1 cellular context compared by ENCODE assay signal in the genomic region with DNA sequence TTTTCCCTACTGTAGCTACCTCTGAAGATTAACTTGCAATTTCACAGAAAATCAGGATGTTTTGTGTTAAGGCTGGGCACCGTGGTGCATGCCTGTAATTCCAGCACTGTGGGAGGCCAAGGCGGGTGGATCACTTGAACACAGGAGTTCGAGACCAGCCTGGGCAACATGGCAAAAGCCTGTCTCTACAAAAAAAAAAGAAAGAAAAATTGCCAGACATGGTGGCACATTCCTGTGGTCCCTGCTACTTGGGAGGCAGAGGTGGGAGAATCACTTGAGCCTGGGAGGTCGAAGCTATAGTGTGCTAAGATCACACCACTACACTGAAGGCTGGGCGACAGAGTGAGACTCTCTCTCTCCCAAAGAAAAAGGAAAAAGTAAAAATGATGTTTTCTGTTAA.
TF ChIP-seq lines count a peak whose summit lies in the region.

No MANE protein-coding gene starts in this region.

TF ChIP-seq in WTC11, 78 proteins besides CTCF, POLR2A, EP300 and RAD21 (continued from another document):
- no peak for TF ChIP-seq AR (CRISPR knock-in tag; IDR thresholded peaks at IDR 0.05)
- TF ChIP-seq, protein P1, sequence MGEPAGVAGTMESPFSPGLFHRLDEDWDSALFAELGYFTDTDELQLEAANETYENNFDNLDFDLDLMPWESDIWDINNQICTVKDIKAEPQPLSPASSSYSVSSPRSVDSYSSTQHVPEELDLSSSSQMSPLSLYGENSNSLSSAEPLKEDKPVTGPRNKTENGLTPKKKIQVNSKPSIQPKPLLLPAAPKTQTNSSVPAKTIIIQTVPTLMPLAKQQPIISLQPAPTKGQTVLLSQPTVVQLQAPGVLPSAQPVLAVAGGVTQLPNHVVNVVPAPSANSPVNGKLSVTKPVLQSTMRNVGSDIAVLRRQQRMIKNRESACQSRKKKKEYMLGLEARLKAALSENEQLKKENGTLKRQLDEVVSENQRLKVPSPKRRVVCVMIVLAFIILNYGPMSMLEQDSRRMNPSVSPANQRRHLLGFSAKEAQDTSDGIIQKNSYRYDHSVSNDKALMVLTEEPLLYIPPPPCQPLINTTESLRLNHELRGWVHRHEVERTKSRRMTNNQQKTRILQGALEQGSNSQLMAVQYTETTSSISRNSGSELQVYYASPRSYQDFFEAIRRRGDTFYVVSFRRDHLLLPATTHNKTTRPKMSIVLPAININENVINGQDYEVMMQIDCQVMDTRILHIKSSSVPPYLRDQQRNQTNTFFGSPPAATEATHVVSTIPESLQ (CRISPR knock-in tag; IDR thresholded peaks at IDR 0.05) = no peak
TF ChIP-seq in WTC11: peak in this region for 1.
